Comparison of ENCODE assay signal across 24 cellular contexts in the genomic region with DNA sequence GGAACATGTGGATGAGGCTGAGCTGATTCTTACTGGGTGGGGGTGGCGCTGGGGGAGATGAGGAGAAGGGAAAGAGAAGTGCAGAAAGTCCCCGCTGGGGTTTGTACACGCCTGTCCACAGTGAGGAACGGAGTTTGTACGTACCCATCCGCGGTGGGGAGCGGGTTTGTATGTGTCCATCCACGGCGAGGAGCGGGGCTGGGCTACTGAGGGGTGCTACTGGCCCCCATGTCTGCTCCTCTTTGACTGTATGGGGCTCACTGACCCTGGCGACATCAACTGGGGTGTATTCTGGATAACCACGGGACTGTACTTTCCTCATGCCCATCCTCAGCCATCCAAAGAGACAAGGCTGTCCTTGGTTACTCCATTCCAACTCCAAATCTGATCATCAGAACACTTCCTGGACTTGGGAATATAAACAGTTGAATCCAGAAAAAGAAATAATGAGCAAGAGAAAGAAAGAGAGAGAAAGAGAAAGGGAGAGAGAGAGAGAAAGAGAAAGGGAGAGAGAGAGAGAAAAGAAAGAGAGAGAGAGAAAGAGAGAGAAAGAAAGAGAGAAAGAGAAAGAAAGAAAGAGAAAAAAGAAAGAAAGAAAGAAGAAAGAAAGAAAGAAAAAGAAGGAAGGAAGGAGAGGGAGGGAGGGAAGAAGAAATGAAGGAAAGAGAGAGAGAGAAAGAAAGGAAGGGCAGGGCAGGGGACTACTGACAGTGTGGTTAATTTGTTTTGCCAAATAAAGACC. TPM values are rescaled to one million over a fixed set of nuclear protein-coding genes. Genes with fewer than 3 reads are reported as not detected.
DNase-seq lines count a peak whose midpoint lies in the region; ATAC-seq lines count a peak whose summit lies in the region.
"Had no signal": no experiment of that assay in that cellular context is flagged by ENCODE, and none has a peak within 500 bp of the region (broad histone marks: within the 10 kb centered on the region; RNA-seq: fewer than 3 reads in every experiment).

No MANE protein-coding gene starts in this region.

- H3K36me3 ChIP-seq in CD4-positive, alpha-beta memory T cell (ENCODE audit: insufficient read depth, low read length) = peaks cover 14% of the 10 kb centered on the region
- peaks cover 0 to 78% (median 4%) of the 10 kb centered on the region in 3 experiments for H3K36me3 ChIP-seq in naive thymus-derived CD4-positive, alpha-beta T cell (ENCODE audit: control insufficient read depth in 2 of 3, insufficient read depth in 3 of 3, low read length in 3 of 3)
- H3K36me3 ChIP-seq in HAP-1 (replicated peaks) = no peaks in the 10 kb centered on the region
- H3K36me3 ChIP-seq: neutrophil had no signal

- no peaks in the 10 kb centered on the region for H3K27me3 Mint-ChIP-seq in activated T-cell treated with anti-CD3 and anti-CD28 coated beads, Interleukin-2, amount 50 U/mL, for 72 hours (ENCODE audit: low read depth)
- no peaks in the 10 kb centered on the region for H3K27me3 Mint-ChIP-seq in CD4-positive, alpha-beta memory T cell
- no peaks in the 10 kb centered on the region for H3K27me3 Mint-ChIP-seq in activated T-helper 17 cell treated with anti-CD3 and anti-CD28 coated beads, Interleukin-2, amount 50 U/mL, for 72 hours
- no peaks in the 10 kb centered on the region for H3K27me3 Mint-ChIP-seq in naive thymus-derived CD4-positive, alpha-beta T cell

- no peak for ATAC-seq in activated T-cell treated with anti-CD3 and anti-CD28 coated beads, Interleukin-2, amount 50 U/mL, for 72 hours (replicated peaks in 1 of 2)
- ATAC-seq in activated T-helper 17 cell treated with anti-CD3 and anti-CD28 coated beads, Interleukin-2, amount 50 U/mL, for 72 hours (replicated peaks) = no peak
- no peak for ATAC-seq in naive thymus-derived CD4-positive, alpha-beta T cell

- CTCF ChIA-PET in CD4-positive, alpha-beta memory T cell (lab: Charles Lee; ENCODE audit: partially characterized antibody) = no interaction called here
- CTCF ChIA-PET in naive thymus-derived CD4-positive, alpha-beta T cell (lab: Charles Lee) = interaction anchor here (1.1 kb wide), 1 partner anchor 12 kb away, joined by 3 read pairs; no protein-coding TSS in a partner anchor

- intact Hi-C loops in CD4-positive, alpha-beta memory T cell (cut with micrococcal nuclease) = no loop called here
- intact Hi-C loops in naive thymus-derived CD4-positive, alpha-beta T cell (cut with micrococcal nuclease) = no loop called here

- H3K4me1 ChIP-seq in CD4-positive, alpha-beta memory T cell (ENCODE audit: insufficient read depth, low read length) = peaks cover 26% of the 10 kb centered on the region
- H3K4me1 ChIP-seq in naive thymus-derived CD4-positive, alpha-beta T cell (ENCODE audit: control insufficient read depth in 2 of 2, insufficient read depth in 2 of 2, low read length in 2 of 2) = peaks cover 0 to 68% of the 10 kb centered on the region in 2 donors
- no peaks in the 10 kb centered on the region for H3K4me1 ChIP-seq in HAP-1

- H3K9me3 Mint-ChIP-seq in activated T-cell treated with anti-CD3 and anti-CD28 coated beads, Interleukin-2, amount 50 U/mL, for 72 hours = no peaks in the 10 kb centered on the region
- no peaks in the 10 kb centered on the region for H3K9me3 Mint-ChIP-seq in CD4-positive, alpha-beta memory T cell
- H3K9me3 Mint-ChIP-seq in activated T-helper 17 cell treated with anti-CD3 and anti-CD28 coated beads, Interleukin-2, amount 50 U/mL, for 72 hours = no peaks in the 10 kb centered on the region
- H3K9me3 Mint-ChIP-seq in naive thymus-derived CD4-positive, alpha-beta T cell = no peaks in the 10 kb centered on the region
- H3K9me3 Mint-ChIP-seq: HFFc6 had no signal

- peak overlapping the region; percentile 87 for H3K27ac Mint-ChIP-seq in activated T-cell treated with anti-CD3 and anti-CD28 coated beads, Interleukin-2, amount 50 U/mL, for 72 hours
- peak overlapping the region; percentile 36 to 90 (median 74) for H3K27ac Mint-ChIP-seq in CD4-positive, alpha-beta memory T cell
- peak overlapping the region; percentile 90 for H3K27ac Mint-ChIP-seq in activated T-helper 17 cell treated with anti-CD3 and anti-CD28 coated beads, Interleukin-2, amount 50 U/mL, for 72 hours
- peak overlapping the region; percentile 49 to 98 (median 83) for H3K27ac Mint-ChIP-seq in naive thymus-derived CD4-positive, alpha-beta T cell
- H3K27ac Mint-ChIP-seq: HFFc6 had no signal

- peaks cover 72% of the 10 kb centered on the region for H3K4me1 Mint-ChIP-seq in activated T-cell treated with anti-CD3 and anti-CD28 coated beads, Interleukin-2, amount 50 U/mL, for 72 hours (ENCODE audit: low read depth)
- peaks cover 18 to 74% (median 48%) of the 10 kb centered on the region in 4 donors for H3K4me1 Mint-ChIP-seq in CD4-positive, alpha-beta memory T cell
- H3K4me1 Mint-ChIP-seq in activated T-helper 17 cell treated with anti-CD3 and anti-CD28 coated beads, Interleukin-2, amount 50 U/mL, for 72 hours = peaks cover 44% of the 10 kb centered on the region
- H3K4me1 Mint-ChIP-seq in naive thymus-derived CD4-positive, alpha-beta T cell = peaks cover 23 to 96% (median 81%) of the 10 kb centered on the region in 7 donors

- H3K9me3 ChIP-seq in CD4-positive, alpha-beta memory T cell (ENCODE audit: control insufficient read depth in 1 of 2, low read length in 2 of 2) = no peaks in the 10 kb centered on the region
- no peaks in the 10 kb centered on the region for H3K9me3 ChIP-seq in naive thymus-derived CD4-positive, alpha-beta T cell (ENCODE audit: control insufficient read depth in 2 of 3, low read length in 3 of 3)
- no peaks in the 10 kb centered on the region for H3K9me3 ChIP-seq in HAP-1
- H3K9me3 ChIP-seq: neutrophil had no signal

- no peaks in the 10 kb centered on the region for H3K27me3 ChIP-seq in CD4-positive, alpha-beta memory T cell (ENCODE audit: insufficient read depth, low read length)
- no peaks in the 10 kb centered on the region for H3K27me3 ChIP-seq in naive thymus-derived CD4-positive, alpha-beta T cell (ENCODE audit: control insufficient read depth in 2 of 2, insufficient read depth in 2 of 2, low read length in 2 of 2)
- peaks cover 2% of the 10 kb centered on the region; the same call in 1 of the 2 replicates for H3K27me3 ChIP-seq in HAP-1 (ENCODE audit: low read depth)

- H3K27ac ChIP-seq in CD4-positive, alpha-beta memory T cell (ENCODE audit: low read depth, low read length) = no peak overlapping the region
- peak overlapping the region; percentile 54 for H3K27ac ChIP-seq in naive thymus-derived CD4-positive, alpha-beta T cell (ENCODE audit: low read depth, low read length)
- H3K27ac ChIP-seq: neutrophil, skin epidermis had no signal

- no peak overlapping the region for H3K4me3 ChIP-seq in CD4-positive, alpha-beta memory T cell (ENCODE audit: low read length in 2 of 2)
- H3K4me3 ChIP-seq in naive thymus-derived CD4-positive, alpha-beta T cell (ENCODE audit: low read length) = no peak overlapping the region
- H3K4me3 ChIP-seq in HAP-1 = no peak overlapping the region
- H3K4me3 ChIP-seq: lung, skin epidermis had no signal

- peak overlapping the region in 1 of 2 donors; percentile 8 for H3K4me3 Mint-ChIP-seq in activated T-cell treated with anti-CD3 and anti-CD28 coated beads, Interleukin-2, amount 50 U/mL, for 72 hours
- no peak overlapping the region for H3K4me3 Mint-ChIP-seq in CD4-positive, alpha-beta memory T cell
- peak overlapping the region; percentile 23 for H3K4me3 Mint-ChIP-seq in activated T-helper 17 cell treated with anti-CD3 and anti-CD28 coated beads, Interleukin-2, amount 50 U/mL, for 72 hours
- peak overlapping the region in 7 of 10 donors; percentile 8 to 73 (median 38) for H3K4me3 Mint-ChIP-seq in naive thymus-derived CD4-positive, alpha-beta T cell
- H3K4me3 Mint-ChIP-seq: HFFc6 had no signal

- H3K36me3 Mint-ChIP-seq in activated T-cell treated with anti-CD3 and anti-CD28 coated beads, Interleukin-2, amount 50 U/mL, for 72 hours (ENCODE audit: insufficient read depth in 2 of 2) = peaks cover 0 to 6% of the 10 kb centered on the region in 2 donors
- peaks cover 21 to 52% of the 10 kb centered on the region in 2 donors for H3K36me3 Mint-ChIP-seq in CD4-positive, alpha-beta memory T cell
- H3K36me3 Mint-ChIP-seq in activated T-helper 17 cell treated with anti-CD3 and anti-CD28 coated beads, Interleukin-2, amount 50 U/mL, for 72 hours (ENCODE audit: low read depth) = peaks cover 53% of the 10 kb centered on the region
- peaks cover 4 to 55% (median 24%) of the 10 kb centered on the region in 5 donors for H3K36me3 Mint-ChIP-seq in naive thymus-derived CD4-positive, alpha-beta T cell

- no peak for DNase-seq in activated T-cell treated with anti-CD3 and anti-CD28 coated beads, Interleukin-2, amount 50 U/mL, for 72 hours
- DNase-seq in activated T-cell treated with anti-CD3 and anti-CD28 coated beads, Interleukin-2, amount 50 U/mL, for 48 hours = no peak
- no peak for DNase-seq in CD4-positive, alpha-beta memory T cell
- no peak for DNase-seq in naive thymus-derived CD4-positive, alpha-beta T cell
- no peak for DNase-seq in HAP-1 (ENCODE audit: low spot score in 2 of 2)
- DNase-seq in stimulated activated CD4-positive, alpha-beta T cell treated with anti-CD3 and anti-CD28 coated beads, Interleukin-4, amount 100 ng/mL, for 4 hours = no peak
- DNase-seq in AG20443 (ENCODE audit: low spot score) = no peak
- DNase-seq: activated CD4-positive, CD25-positive, alpha-beta regulatory T cell treated with anti-CD3 and anti-CD28 coated beads, Interleukin-2, amount 50 U/mL, for 72 hours; activated gamma-delta T cell treated with Interleukin-2 at 50 U/mL for 16 hours; central memory CD4-positive, alpha-beta T cell; dermis blood vessel endothelial cell; HFFc6; NCI-H2081; NCI-H345; stimulated activated CD4-positive, alpha-beta T cell treated with anti-CD3 and anti-CD28 coated beads, Interleukin-1b, Interleukin-23, amount 100 ng/mL, for 48 hours had no signal

- in situ Hi-C loops in HAP-1 (cut with MboI; ENCODE audit: low sequenced_read_pairs) = no loop called here

- POLR2A ChIA-PET in CD4-positive, alpha-beta memory T cell (lab: Charles Lee; ENCODE audit: partially characterized antibody) = interaction anchor here (1.0 kb wide), 1 partner anchor 30 kb away, joined by 4 read pairs; no protein-coding TSS in a partner anchor
- POLR2A ChIA-PET in naive thymus-derived CD4-positive, alpha-beta T cell (lab: Charles Lee) = interaction anchor here (7.0 to 21.6 kb wide), 2 partner anchors 21 to 29 kb away, joined by 62 to 581 read pairs; a partner anchor contains a TSS

RNA-seq across cellular contexts. Expression of a gene that starts 21.0 kb away (rescaled TPM):
- 10 to 100 TPM; 92.6 to 93.8 TPM for total RNA-seq in activated T-cell treated with anti-CD3 and anti-CD28 coated beads, Interleukin-2, amount 50 U/mL, for 72 hours
- total RNA-seq in CD4-positive, alpha-beta memory T cell = 100 to 1,000 TPM; 108 to 113 TPM
- 100 to 1,000 TPM; 271 to 274 TPM for polyA plus RNA-seq in CD4-positive, alpha-beta memory T cell
- total RNA-seq in activated T-helper 17 cell treated with anti-CD3 and anti-CD28 coated beads, Interleukin-2, amount 50 U/mL, for 72 hours = 10 to 100 TPM; 47.2 to 65.9 TPM
- 100 to 1,000 TPM; 124 to 575 (median 159) TPM for total RNA-seq in naive thymus-derived CD4-positive, alpha-beta T cell
- polyA plus RNA-seq in naive thymus-derived CD4-positive, alpha-beta T cell = 100 to 1,000 TPM; 355 to 408 TPM
- total RNA-seq: glomerular endothelial cell, HFFc6, MCF 10A, OCI-LY7, temporal lobe had no signal
- polyA plus RNA-seq: BJ had no signal

Comparison
In these comparisons a context has a peak if more than half of its experiments do, and no peak if none do; other contexts are left out.
1. H3K4me3 Mint-ChIP-seq: peak in activated T-helper 17 cell treated with anti-CD3 and anti-CD28 coated beads, Interleukin-2, amount 50 U/mL, for 72 hours (single experiment) and naive thymus-derived CD4-positive, alpha-beta T cell (7 of 10); none in CD4-positive, alpha-beta memory T cell (0 of 8).
2. Peak in every context shown above with its lines, with median percentiles within 50 percentile points of each other: H3K27ac Mint-ChIP-seq.